22 cellular contexts compared by ENCODE assay signal in genomic region chr16:89668790-89669158, GRCh38. TPM values are rescaled to one million over a fixed set of nuclear protein-coding genes. Genes with fewer than 3 reads are reported as not detected.
A peak's percentile ranks its signal among the peaks of the same experiment; 100 is the strongest.
DNase-seq lines count a peak whose midpoint lies in the region; ATAC-seq, FAIRE-seq and TF ChIP-seq lines count a peak whose summit lies in the region.
"Had no signal": no experiment of that assay in that cellular context is flagged by ENCODE, and none has a peak within 500 bp of the region (broad histone marks: within the 10 kb centered on the region; RNA-seq: fewer than 3 reads in every experiment).

No MANE protein-coding gene starts in this region.

- H3K9me3 ChIP-seq in CD8-positive, alpha-beta T cell (ENCODE audit: low read length) = no peaks in the 10 kb centered on the region
- H3K9me3 ChIP-seq in right lobe of liver (no peaks in the 10 kb centered on the region), spleen (peaks cover 0 to 6% (median 0%) of the 10 kb centered on the region in 8 donors), esophagus squamous epithelium (no peaks in the 10 kb centered on the region)
- H3K9me3 ChIP-seq: esophagus muscularis mucosa, pancreas had no signal

- H3K4me1 Mint-ChIP-seq in CD8-positive, alpha-beta T cell (ENCODE audit: low read depth) = peaks cover 11% of the 10 kb centered on the region
- H3K4me1 Mint-ChIP-seq: mesothelial cell of epicardium, natural killer cell had no signal

- no peak overlapping the region for H3K4me3 ChIP-seq in CD8-positive, alpha-beta T cell (ENCODE audit: low read depth, low read length)
- peak overlapping the region; percentile 32 for H3K4me3 ChIP-seq in bronchial epithelial cell (ENCODE audit: low read depth, low read length)
- H3K4me3 ChIP-seq in right lobe of liver = no peak overlapping the region
- H3K4me3 ChIP-seq in spleen = peak overlapping the region in 2 of 8 donors; percentile 18 to 39
- H3K4me3 ChIP-seq in esophagus squamous epithelium = peak overlapping the region in 2 of 4 donors; percentile 27 to 43
- H3K4me3 ChIP-seq: esophagus muscularis mucosa, pancreas had no signal

- H3K4me1 ChIP-seq in CD8-positive, alpha-beta T cell (ENCODE audit: insufficient read depth, low read length) = peaks cover 10% of the 10 kb centered on the region
- H3K4me1 ChIP-seq in right lobe of liver = peaks cover 0 to 12% (median 0%) of the 10 kb centered on the region in 4 donors
- peaks cover 0 to 16% (median 8%) of the 10 kb centered on the region in 6 donors for H3K4me1 ChIP-seq in spleen
- peaks cover 0 to 18% (median 4%) of the 10 kb centered on the region in 3 donors for H3K4me1 ChIP-seq in esophagus squamous epithelium
- H3K4me1 ChIP-seq: esophagus muscularis mucosa, pancreas had no signal

- no peaks in the 10 kb centered on the region for H3K27me3 ChIP-seq in CD8-positive, alpha-beta T cell (ENCODE audit: insufficient read depth, low read length)
- no peaks in the 10 kb centered on the region for H3K27me3 ChIP-seq in bronchial epithelial cell (ENCODE audit: control insufficient read depth, insufficient read depth, low read length)
- no peaks in the 10 kb centered on the region for H3K27me3 ChIP-seq in right lobe of liver
- no peaks in the 10 kb centered on the region for H3K27me3 ChIP-seq in spleen (replicated peaks in 1 of 7)
- no peaks in the 10 kb centered on the region for H3K27me3 ChIP-seq in esophagus squamous epithelium
- H3K27me3 ChIP-seq: brain microvascular endothelial cell, esophagus muscularis mucosa, pancreas had no signal

- no peak for FAIRE-seq in bronchial epithelial cell (lab: Jason Lieb, UNC)
- FAIRE-seq: frontal cortex, H1, pancreas had no signal

- WGBS in right lobe of liver (ENCODE audit: insufficient coverage, low coverage, low lambda C conversion rate, missing lambda C conversion rate) = 3% methylated on average over 4 of the region's 5 CpGs
- WGBS in spleen, 5 donors = 35 to 58% (median 39%) methylated on average over 5 of the region's 5 CpGs
- WGBS in esophagus squamous epithelium, 2 donors = 49 to 68% methylated on average over 5 of the region's 5 CpGs

- no peak overlapping the region for H3K27ac Mint-ChIP-seq in CD8-positive, alpha-beta T cell
- H3K27ac Mint-ChIP-seq: activated CD4-positive, alpha-beta T cell treated with anti-CD3 and anti-CD28 coated beads, Interleukin-2, amount 10 ng/mL, durations not matched to agents 7 days and 5 days; CD4-positive, CD25-positive, alpha-beta regulatory T cell; mesothelial cell of epicardium; natural killer cell had no signal

- intact Hi-C loops in CD8-positive, alpha-beta T cell (cut with DNase I, micrococcal nuclease) = no loop called here
- intact Hi-C loops in right lobe of liver (cut with DNase I) = no loop called here
- intact Hi-C loops in spleen (cut with DNase I; ENCODE audit: low total_unique reads) = no loop called here
- intact Hi-C loops in esophagus squamous epithelium (cut with DNase I) = no loop called here

- H3K36me3 ChIP-seq in CD8-positive, alpha-beta T cell (ENCODE audit: insufficient read depth, low read length) = no peaks in the 10 kb centered on the region
- H3K36me3 ChIP-seq in bronchial epithelial cell (ENCODE audit: control insufficient read depth, insufficient read depth, low read length) (no peaks in the 10 kb centered on the region), right lobe of liver (no peaks in the 10 kb centered on the region), spleen (peaks cover 0 to 15% (median 0%) of the 10 kb centered on the region in 6 donors), esophagus squamous epithelium (peaks cover 0 to 5% (median 0%) of the 10 kb centered on the region in 3 donors)
- H3K36me3 ChIP-seq: pancreas, WERI-Rb-1 had no signal

- H3K4me3 Mint-ChIP-seq in CD8-positive, alpha-beta T cell = peak overlapping the region; percentile 38
- H3K4me3 Mint-ChIP-seq: activated CD4-positive, alpha-beta T cell treated with anti-CD3 and anti-CD28 coated beads, Interleukin-2, amount 10 ng/mL, durations not matched to agents 7 days and 5 days; activated T-cell treated with anti-CD3 and anti-CD28 coated beads, Interleukin-2, amount 50 U/mL, for 4 hours; CD4-positive, CD25-positive, alpha-beta regulatory T cell; mesothelial cell of epicardium; natural killer cell had no signal

- CTCF ChIA-PET in CD8-positive, alpha-beta T cell (lab: Charles Lee) = interaction anchor here (0.6 to 1.2 kb wide), 2 partner anchors 93 to 1208 kb away, joined by 3 read pairs; partner anchors contain the start of gene CPNE7

- no peak for TF ChIP-seq POLR2A in right lobe of liver (IDR thresholded peaks at IDR 0.05)
- no peak for TF ChIP-seq POLR2A in spleen (IDR thresholded peaks at IDR 0.05)
- TF ChIP-seq POLR2A in esophagus squamous epithelium (IDR thresholded peaks at IDR 0.05) = no peak

- no peak for TF ChIP-seq CTCF in CD8-positive, alpha-beta T cell (IDR thresholded peaks at IDR 0.05)
- TF ChIP-seq CTCF in bronchial epithelial cell (IDR thresholded peaks at IDR 0.05; ENCODE audit: insufficient read depth, low read length, severe bottlenecking) (no peak), right lobe of liver (IDR thresholded peaks at IDR 0.05) (no peak), spleen (IDR thresholded peaks at IDR 0.05 in 8 of 11, conservative IDR thresholded peaks at IDR 0.05 in 3 of 11) (no peak), esophagus squamous epithelium (IDR thresholded peaks at IDR 0.05) (no peak)

- H3K27me3 Mint-ChIP-seq in CD8-positive, alpha-beta T cell (ENCODE audit: low read depth) = no peaks in the 10 kb centered on the region
- H3K27me3 Mint-ChIP-seq: activated CD4-positive, alpha-beta T cell treated with anti-CD3 and anti-CD28 coated beads, Interleukin-2, amount 10 ng/mL, durations not matched to agents 7 days and 5 days; CD4-positive, CD25-positive, alpha-beta regulatory T cell had no signal

- DNase-seq in CD8-positive, alpha-beta T cell = no peak
- DNase-seq in bronchial epithelial cell (ENCODE audit: low read depth) (no peak), right lobe of liver (no peak), spleen (no peak), T-helper 9 cell (no peak), NCI-H2081 (lab: John Stamatoyannopoulos, UW) (no peak), esophagus squamous epithelium (lab: John Stamatoyannopoulos, UW) (no peak)
- no peak for DNase-seq in NK-92 treated with Interleukin-12 subunit alpha and Interleukin-12 subunit beta, amount 100 ng/mL, for 24 hours (lab: John Stamatoyannopoulos, UW)
- DNase-seq: activated T-cell treated with anti-CD3 and anti-CD28 coated beads, Interleukin-2, amount 50 U/mL, for 4 hours; brain microvascular endothelial cell; natural killer cell; NCI-H526; stimulated activated CD4-positive, alpha-beta T cell treated with anti-CD3 and anti-CD28 coated beads, Interleukin-2, amount 100 ng/mL, for 48 hours; T1000; WERI-Rb-1 had no signal

- POLR2A ChIA-PET in CD8-positive, alpha-beta T cell (lab: Charles Lee) = interaction anchor here (0.9 to 1.1 kb wide), 3 partner anchors 10 to 31 kb away, joined by 3 to 5 read pairs (median 5); partner anchors contain the start of genes CHMP1A and SPATA33

- H3K36me3 Mint-ChIP-seq in CD8-positive, alpha-beta T cell = peaks cover 2% of the 10 kb centered on the region
- H3K36me3 Mint-ChIP-seq: natural killer cell had no signal

- no peak for ATAC-seq in CD8-positive, alpha-beta T cell
- peak; percentile 71 to 88 (median 82) for ATAC-seq in right lobe of liver

- H3K27ac ChIP-seq in CD8-positive, alpha-beta T cell (ENCODE audit: low read depth, low read length) = no peak overlapping the region
- H3K27ac ChIP-seq in right lobe of liver (peak overlapping the region in 1 of 3 donors; percentile 40), spleen (peak overlapping the region in 6 of 8 donors; percentile 37 to 72 (median 58)), esophagus squamous epithelium (peak overlapping the region in 1 of 4 donors; percentile 17)
- H3K27ac ChIP-seq: brain microvascular endothelial cell, esophagus muscularis mucosa, pancreas, WERI-Rb-1 had no signal

- no peaks in the 10 kb centered on the region for H3K9me3 Mint-ChIP-seq in CD8-positive, alpha-beta T cell
- H3K9me3 Mint-ChIP-seq: activated T-cell treated with anti-CD3 and anti-CD28 coated beads, Interleukin-2, amount 50 U/mL, for 4 hours; CD4-positive, CD25-positive, alpha-beta regulatory T cell; natural killer cell had no signal

RNA-seq across cellular contexts. Expression of gene SPATA33, which starts 11.1 kb away (rescaled TPM):
- total RNA-seq in CD8-positive, alpha-beta T cell = 1 to 10 TPM; 4.8 to 5.1 TPM
- total RNA-seq in bronchial epithelial cell (1.3 and 2.3 TPM in 2 replicates), right lobe of liver (1 to 10 TPM; 1.8 to 5.0 (median 3.3) TPM), spleen (1 to 10 TPM; 2.9 to 5.7 (median 4.7) TPM), esophagus squamous epithelium (1 to 10 TPM; 1.8 to 4.9 (median 2.8) TPM)
- 1 to 10 TPM; 3.8 to 7.0 (median 4.9) TPM for polyA plus RNA-seq in spleen

RNA-seq across cellular contexts. Expression of gene CHMP1A, which starts 11.3 kb away (rescaled TPM):
- total RNA-seq in CD8-positive, alpha-beta T cell = 10 to 100 TPM; 82.9 to 90.8 TPM
- total RNA-seq in bronchial epithelial cell = 101 and 162 TPM in 2 replicates
- 10 to 100 TPM; 27.2 to 42.3 (median 33.1) TPM for total RNA-seq in right lobe of liver
- total RNA-seq in spleen = 10 to 100 TPM; 44.4 to 96.2 (median 79.0) TPM
- polyA plus RNA-seq in spleen = 10 to 100 TPM; 54.2 to 90.5 (median 63.6) TPM
- total RNA-seq in esophagus squamous epithelium = 100 to 1,000 TPM in 2 of 4 donors, 10 to 100 TPM in 2; 83.0 to 116 (median 104) TPM

RNA-seq across cellular contexts. Expression of gene CDK10, which starts 17.7 kb away (rescaled TPM):
- 10 to 100 TPM; 67.0 to 73.1 TPM for total RNA-seq in CD8-positive, alpha-beta T cell
- total RNA-seq in bronchial epithelial cell = 30.5 and 280 TPM in 2 replicates
- total RNA-seq in right lobe of liver = 10 to 100 TPM; 35.0 to 72.2 (median 53.7) TPM
- total RNA-seq in spleen = 100 to 1,000 TPM in 2 of 7 donors, 10 to 100 TPM in 5; 47.6 to 114 (median 76.3) TPM
- polyA plus RNA-seq in spleen = 100 to 1,000 TPM in 2 of 3 donors, 10 to 100 TPM in 1; 74.4 to 201 (median 134) TPM
- total RNA-seq in esophagus squamous epithelium = 10 to 100 TPM; 21.6 to 45.0 (median 39.3) TPM

RNA-seq across cellular contexts. Expression of gene SPATA2L, which starts 32.7 kb away (rescaled TPM):
- 10 to 100 TPM; 26.5 to 28.6 TPM for total RNA-seq in CD8-positive, alpha-beta T cell
- total RNA-seq in bronchial epithelial cell (12.1 and 14.2 TPM in 2 replicates), right lobe of liver (10 to 100 TPM in 3 of 6 experiments, 1 to 10 TPM in 3; 5.6 to 17.9 (median 11.2) TPM), spleen (10 to 100 TPM in 6 of 7 donors, 1 to 10 TPM in 1; 6.8 to 16.9 (median 10.5) TPM), esophagus squamous epithelium (10 to 100 TPM in 2 of 4 donors, 1 to 10 TPM in 2; 6.1 to 26.1 (median 8.9) TPM)
- polyA plus RNA-seq in spleen = 1 to 10 TPM; 4.6 to 6.3 (median 5.7) TPM

RNA-seq across cellular contexts. Expression of gene VPS9D1, which starts 51.9 kb away (rescaled TPM):
- 10 to 100 TPM; 15.7 to 15.9 TPM for total RNA-seq in CD8-positive, alpha-beta T cell
- 3.4 and 4.6 TPM in 2 replicates for total RNA-seq in bronchial epithelial cell
- 10 to 100 TPM in 3 of 6 experiments, 1 to 10 TPM in 3; 5.6 to 12.4 (median 9.4) TPM for total RNA-seq in right lobe of liver
- 10 to 100 TPM in 6 of 7 donors, 1 to 10 TPM in 1; 6.0 to 28.8 (median 19.2) TPM for total RNA-seq in spleen
- polyA plus RNA-seq in spleen = 10 to 100 TPM in 2 of 3 donors, 1 to 10 TPM in 1; 7.4 to 37.2 (median 34.5) TPM
- 10 to 100 TPM in 3 of 4 donors, 1 to 10 TPM in 1; 7.1 to 25.0 (median 13.8) TPM for total RNA-seq in esophagus squamous epithelium
